In the genomic region with DNA sequence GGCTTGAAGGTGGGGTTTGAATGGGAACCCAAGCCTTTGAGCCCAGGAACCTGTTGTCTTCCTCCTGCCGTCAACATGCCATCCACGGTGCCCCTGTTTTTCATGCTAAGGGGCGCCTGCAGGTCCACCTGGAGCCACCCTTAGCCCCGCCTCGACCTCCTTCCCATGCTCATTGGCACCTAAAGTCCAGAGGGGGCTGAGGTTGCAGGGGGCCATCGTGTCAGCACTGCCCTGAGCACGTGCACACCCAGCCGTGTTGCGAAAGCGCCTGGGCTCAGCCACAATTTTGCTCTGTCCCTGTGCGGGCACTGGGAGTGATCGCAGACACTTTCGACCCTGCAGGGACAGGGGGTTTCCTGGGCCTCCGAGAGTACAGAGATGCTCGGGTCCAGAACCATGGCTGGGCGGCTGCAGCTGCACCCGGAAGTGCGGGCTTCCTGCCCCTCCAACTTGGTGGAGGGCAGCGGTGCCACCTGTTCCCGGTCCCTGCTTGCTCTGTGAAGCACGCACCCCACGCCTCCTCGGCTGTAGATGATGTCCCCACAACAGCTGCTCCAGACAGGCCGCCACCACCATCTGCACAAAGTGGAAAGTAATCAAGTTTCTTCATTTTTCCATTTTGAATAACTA, we compare ENCODE assay signal across 20 cellular contexts.
A peak's percentile ranks its signal among the peaks of the same experiment; 100 is the strongest.
DNase-seq lines count a peak whose midpoint lies in the region; FAIRE-seq and TF ChIP-seq lines count a peak whose summit lies in the region.
"Had no signal": no experiment of that assay in that cellular context is flagged by ENCODE, and none has a peak within 500 bp of the region (broad histone marks: within the 10 kb centered on the region; RNA-seq: fewer than 3 reads in every experiment).

No MANE protein-coding gene starts in this region.

- TF ChIP-seq CTCF in kidney (IDR thresholded peaks at IDR 0.05; ENCODE audit: borderline replicate concordance, extremely low read depth, insufficient read depth) = no peak
- TF ChIP-seq CTCF in spleen (IDR thresholded peaks at IDR 0.05 in 8 of 11, conservative IDR thresholded peaks at IDR 0.05 in 3 of 11) = no peak
- TF ChIP-seq CTCF in PC-9 (conservative IDR thresholded peaks at IDR 0.05) = no peak

- H3K27ac ChIP-seq in SJCRH30 = no peak overlapping the region
- no peak overlapping the region for H3K27ac ChIP-seq in kidney (ENCODE audit: low read depth in 2 of 2, low read length in 2 of 2)
- H3K27ac ChIP-seq in spleen = no peak overlapping the region
- H3K27ac ChIP-seq in PC-9 = no peak overlapping the region
- H3K27ac ChIP-seq: 22Rv1 had no signal

- H3K27me3 ChIP-seq in SJCRH30 (no peaks in the 10 kb centered on the region), spleen (replicated peaks in 1 of 7) (no peaks in the 10 kb centered on the region), PC-9 (ENCODE audit: insufficient read depth, low read depth) (no peaks in the 10 kb centered on the region)

- H3K9me2 ChIP-seq in PC-9 (ENCODE audit: insufficient read depth) = no peaks in the 10 kb centered on the region

- H3K9ac ChIP-seq in kidney (ENCODE audit: low read length in 2 of 2) = no peak overlapping the region

- no TSS peak for BruUV-seq in PC-9 (replicated peaks; lab: Mats Ljungman, UMichigan)

- H3K79me2 ChIP-seq in PC-9 (ENCODE audit: low read depth) = no peaks in the 10 kb centered on the region

- no peak overlapping the region for H3K4me3 ChIP-seq in SJCRH30
- no peak overlapping the region for H3K4me3 ChIP-seq in kidney (ENCODE audit: low read length in 2 of 2)
- H3K4me3 ChIP-seq in spleen = no peak overlapping the region
- H3K4me3 ChIP-seq in PC-9 = no peak overlapping the region

- H3F3A ChIP-seq in PC-9 (ENCODE audit: insufficient read depth, low read depth) = no peaks in the 10 kb centered on the region

- no peaks in the 10 kb centered on the region for H3K4me1 ChIP-seq in SJCRH30
- H3K4me1 ChIP-seq in kidney (ENCODE audit: control insufficient read depth in 1 of 2, insufficient read depth in 1 of 2, low read depth in 1 of 2, low read length in 2 of 2) = no peaks in the 10 kb centered on the region
- no peaks in the 10 kb centered on the region for H3K4me1 ChIP-seq in spleen
- no peaks in the 10 kb centered on the region for H3K4me1 ChIP-seq in PC-9 (replicated peaks; ENCODE audit: insufficient read depth)

- WGBS in spleen, 5 donors = 86 to 93% (median 88%) methylated on average over 20 to 24 of the region's 24 CpGs

- no peaks in the 10 kb centered on the region for H3K36me3 ChIP-seq in SJCRH30
- no peaks in the 10 kb centered on the region for H3K36me3 ChIP-seq in kidney (ENCODE audit: control insufficient read depth in 1 of 2, insufficient read depth in 2 of 2, low read length in 2 of 2)
- no peaks in the 10 kb centered on the region for H3K36me3 ChIP-seq in spleen
- no peaks in the 10 kb centered on the region for H3K36me3 ChIP-seq in PC-9 (ENCODE audit: low read depth)

- CTCF ChIA-PET in PC-9 (lab: Charles Lee) = no interaction called here

- H4K20me1 ChIP-seq in PC-9 (ENCODE audit: insufficient read depth) = no peaks in the 10 kb centered on the region

- TF ChIP-seq POLR2A in spleen (IDR thresholded peaks at IDR 0.05) = no peak

- FAIRE-seq in kidney (lab: Jason Lieb, UNC) = no peak
- FAIRE-seq: D721Med, G401.6, GM12892 had no signal

- no peaks in the 10 kb centered on the region for H3K9me3 ChIP-seq in SJCRH30 (replicated peaks)
- H3K9me3 ChIP-seq in kidney (ENCODE audit: control insufficient read depth in 1 of 2, low read length in 2 of 2) = no peaks in the 10 kb centered on the region
- peaks cover 0 to 28% (median 0%) of the 10 kb centered on the region in 8 donors for H3K9me3 ChIP-seq in spleen
- no peaks in the 10 kb centered on the region; the same call in 1 of the 2 replicates for H3K9me3 ChIP-seq in PC-9 (ENCODE audit: insufficient read depth, low read depth)

- no peak overlapping the region for H2AFZ ChIP-seq in PC-9

- DNase-seq in activated CD8-positive, alpha-beta memory T cell treated with anti-CD3 and anti-CD28 coated beads, Interleukin-2, amount 50 U/mL, for 4 hours = peak; percentile 9
- no peak for DNase-seq in activated CD8-positive, alpha-beta memory T cell treated with anti-CD3 and anti-CD28 coated beads, Interleukin-2, amount 50 U/mL, for 48 hours
- DNase-seq in SJCRH30 = peak; percentile 37 to 41
- DNase-seq in kidney = peak; percentile 57
- peak; percentile 58 for DNase-seq in spleen
- no peak for DNase-seq in GM19240 (ENCODE audit: insufficient read length, low spot score)
- DNase-seq in PC-9 = no peak
- DNase-seq in SIG-M5 (lab: John Stamatoyannopoulos, UW) = no peak
- DNase-seq: CD8-positive, alpha-beta T cell; COR-L47; DMS153; DMS79 treated with DMSO at 0.1 percent for 48 hours; EL; GOT3; HCEC 1CT; HFFc6 had no signal

- POLR2A ChIA-PET in PC-9 (lab: Charles Lee; ENCODE audit: unreplicated experiment) = no interaction called here

- intact Hi-C loops in kidney (cut with DNase I) = no loop called here
- intact Hi-C loops in spleen (cut with DNase I; ENCODE audit: low total_unique reads) = no loop called here
- intact Hi-C loops in PC-9 (cut with micrococcal nuclease; ENCODE audit: unreplicated experiment) = no loop called here

- H3K4me2 ChIP-seq in PC-9 = no peak overlapping the region

Comparison
In these comparisons a context has a peak if more than half of its experiments do, and no peak if none do; other contexts are left out.
1. DNase-seq: peak in activated CD8-positive, alpha-beta memory T cell treated with anti-CD3 and anti-CD28 coated beads, Interleukin-2, amount 50 U/mL, for 4 hours (single experiment), SJCRH30 (2 of 2), kidney (single experiment) and spleen (single experiment); none in activated CD8-positive, alpha-beta memory T cell treated with anti-CD3 and anti-CD28 coated beads, Interleukin-2, amount 50 U/mL, for 48 hours (single experiment), GM19240 (single experiment), PC-9 (0 of 2) and SIG-M5 (single experiment).